ENCODE assay signal across 1 cellular context in genomic region chr5:95937607-95938152, GRCh38.
TF ChIP-seq lines count a peak whose summit lies in the region.

No MANE protein-coding gene starts in this region.

TF ChIP-seq in HepG2, 621 proteins besides CTCF, POLR2A, EP300 and RAD21 (continued from another document):
- TF ChIP-seq AHDC1 (CRISPR knock-in tag; IDR thresholded peaks at IDR 0.05; ENCODE audit: borderline replicate concordance) (no peak), AGO2 (optimal IDR thresholded peaks at IDR 0.05; ENCODE audit: low read depth, low read length) (peak; percentile 65), ZNF850 (CRISPR knock-in tag; conservative IDR thresholded peaks at IDR 0.05) (no peak), CHD2 (IDR thresholded peaks at IDR 0.05; ENCODE audit: low read depth, low read length) (no peak), IKZF5 (CRISPR knock-in tag; IDR thresholded peaks at IDR 0.05) (no peak), RFX3 (CRISPR knock-in tag; IDR thresholded peaks at IDR 0.05) (no peak), YEATS4 (CRISPR knock-in tag; IDR thresholded peaks at IDR 0.05; ENCODE audit: borderline replicate concordance) (no peak), PRPF4 (IDR thresholded peaks at IDR 0.05; ENCODE audit: low read depth, low read length, poor library complexity, severe bottlenecking) (no peak), TBX2 (CRISPR knock-in tag; IDR thresholded peaks at IDR 0.05; ENCODE audit: borderline replicate concordance) (no peak), RBM22 (optimal IDR thresholded peaks at IDR 0.05; ENCODE audit: low read length) (peak; percentile 88), ZFP62 (CRISPR knock-in tag; IDR thresholded peaks at IDR 0.05) (no peak)
